Comparison of ENCODE assay signal across 28 cellular contexts in genomic region chr20:56426926-56427325, GRCh38. TPM values are rescaled to one million over a fixed set of nuclear protein-coding genes. Genes with fewer than 3 reads are reported as not detected.
"Had no signal": no experiment of that assay in that cellular context is flagged by ENCODE, and none has a peak within 500 bp of the region (broad histone marks: within the 10 kb centered on the region; RNA-seq: fewer than 3 reads in every experiment).

No MANE protein-coding gene starts in this region.

- H3K27ac ChIP-seq: ascending aorta, body of pancreas, SK-N-MC had no signal

- H3K4me1 ChIP-seq: ascending aorta, body of pancreas had no signal

- H3K27ac Mint-ChIP-seq: activated B cell treated with CpG ODN at 0.5 μM for 24 hours had no signal

- DNase-seq: activated B cell treated with CpG ODN at 0.5 μM for 24 hours; activated CD4-positive, alpha-beta T cell treated with anti-CD3 and anti-CD28 coated beads for 1 hour; activated CD4-positive, alpha-beta T cell treated with anti-CD3 and anti-CD28 coated beads, Interleukin-2, amount 10 ng/mL, durations not matched to agents 24 days and 14 days; activated CD4-positive, alpha-beta T cell treated with anti-CD3 and anti-CD28 coated beads, Interleukin-2, amount 50 U/mL, for 48 hours; activated naive CD4-positive, alpha-beta T cell treated with Interleukin-2 at 50 U/mL for 16 hours; activated naive CD8-positive, alpha-beta T cell treated with anti-CD3 and anti-CD28 coated beads, Interleukin-2, amount 50 U/mL, for 24 hours; activated T-cell treated with anti-CD3 and anti-CD28 coated beads, Interleukin-2, amount 50 U/mL, for 1 hour; amniotic stem cell; body of pancreas; KG1; NCI-H1092; NCI-H1417 treated with DMSO at 0.1 percent for 48 hours; NCI-H1694 treated with DMSO at 0.1 percent for 48 hours; NCI-H2029 treated with DMSO at 0.1 percent for 48 hours; NCI-H345; NCI-H510A; NCI-H526 treated with DMSO at 0.1 percent for 48 hours; NCI-H82; SIG-M5; T-cell; T-helper 2 cell; T1000 had no signal

- H3K9me3 Mint-ChIP-seq: activated B cell treated with CpG ODN at 0.5 μM for 24 hours; activated naive CD4-positive, alpha-beta T cell treated with anti-CD3 and anti-CD28 coated beads, Interleukin-2, amount 50 U/mL, for 72 hours; activated naive CD8-positive, alpha-beta T cell treated with anti-CD3 and anti-CD28 coated beads, Interleukin-2, amount 50 U/mL, for 24 hours; central memory CD8-positive, alpha-beta T cell; T-cell had no signal

- H3K4me3 Mint-ChIP-seq: activated B cell treated with CpG ODN at 0.5 μM for 24 hours; activated CD4-positive, alpha-beta T cell treated with anti-CD3 and anti-CD28 coated beads, Interleukin-2, amount 10 ng/mL, durations not matched to agents 24 days and 14 days; activated naive CD8-positive, alpha-beta T cell treated with anti-CD3 and anti-CD28 coated beads, Interleukin-2, amount 50 U/mL, for 24 hours; central memory CD8-positive, alpha-beta T cell; T-cell had no signal

- ATAC-seq: activated naive CD4-positive, alpha-beta T cell treated with anti-CD3 and anti-CD28 coated beads, Interleukin-2, amount 50 U/mL, for 72 hours; activated naive CD8-positive, alpha-beta T cell treated with anti-CD3 and anti-CD28 coated beads, Interleukin-2, amount 50 U/mL, for 24 hours; body of pancreas; T-cell had no signal

- FAIRE-seq: bronchial epithelial cell, TTC549 had no signal

- H3K9me3 ChIP-seq: ascending aorta, body of pancreas had no signal

- H3K36me3 ChIP-seq: ascending aorta had no signal

- H3K27me3 Mint-ChIP-seq: activated CD4-positive, alpha-beta T cell treated with anti-CD3 and anti-CD28 coated beads, Interleukin-2, amount 10 ng/mL, durations not matched to agents 24 days and 14 days; activated naive CD8-positive, alpha-beta T cell treated with anti-CD3 and anti-CD28 coated beads, Interleukin-2, amount 50 U/mL, for 24 hours; central memory CD8-positive, alpha-beta T cell; T-cell had no signal

- H3K27me3 ChIP-seq: ascending aorta, body of pancreas had no signal

- H3K4me3 ChIP-seq: ascending aorta, body of pancreas, SK-N-MC had no signal

RNA-seq across cellular contexts. Expression of gene CASS4, which starts 14.9 kb away (rescaled TPM):
- total RNA-seq: bronchial epithelial cell had no signal

RNA-seq across cellular contexts. Expression of gene AURKA, which starts 34.9 kb away (rescaled TPM):
- total RNA-seq: ascending aorta had no signal
